In genomic region chr5:38009754-38010386, GRCh38 we compare ENCODE assay signal across 18 cellular contexts.
DNase-seq lines count a peak whose midpoint lies in the region; TF ChIP-seq lines count a peak whose summit lies in the region.
"Had no signal": no experiment of that assay in that cellular context is flagged by ENCODE, and none has a peak within 500 bp of the region (broad histone marks: within the 10 kb centered on the region; RNA-seq: fewer than 3 reads in every experiment).

No MANE protein-coding gene starts in this region.

- no peak overlapping the region for H2AK5ac ChIP-seq in mesenchymal stem cell (ENCODE audit: low read length, severe bottlenecking)

- H3K36me3 ChIP-seq in mesenchymal stem cell (ENCODE audit: control insufficient read depth in 1 of 2, insufficient read depth in 2 of 2, low read depth in 1 of 2, low read length in 2 of 2) (no peaks in the 10 kb centered on the region), right atrium auricular region (no peaks in the 10 kb centered on the region)
- H3K36me3 ChIP-seq: BLaER1 treated with 17β-estradiol and CSF1 and Interleukin-3, amounts not matched to agents 10 nM and 100 nM had no signal

- no peak overlapping the region for H2BK120ac ChIP-seq in mesenchymal stem cell (ENCODE audit: low read depth, low read length)

- no peak overlapping the region for H2BK5ac ChIP-seq in mesenchymal stem cell (ENCODE audit: low read depth, low read length, poor library complexity, severe bottlenecking)

- no peak overlapping the region for H3K9ac ChIP-seq in mesenchymal stem cell (ENCODE audit: low read length)
- H3K9ac ChIP-seq: BLaER1 treated with 17β-estradiol and CSF1 and Interleukin-3, amounts not matched to agents 10 nM and 100 nM; KMS-11; SK-N-SH had no signal

- DNase-seq in NCI-H1105 treated with DMSO at 0.1 percent for 48 hours (lab: John Stamatoyannopoulos, UW): peak; percentile 20
- DNase-seq in NCI-H1105 (lab: John Stamatoyannopoulos, UW): no peak
- DNase-seq in NCI-H1092 (lab: John Stamatoyannopoulos, UW): peak; percentile 23
- peak; percentile 68 for DNase-seq in NCI-H2171 treated with DMSO at 0.1 percent for 48 hours (lab: John Stamatoyannopoulos, UW)
- peak; percentile 28 for DNase-seq in mesenchymal stem cell
- no peak for DNase-seq in RKO (ENCODE audit: low spot score)
- no peak for DNase-seq in cerebellar cortex (ENCODE audit: low spot score)
- no peak for DNase-seq in right atrium auricular region (ENCODE audit: low spot score)
- DNase-seq: CD4-positive, alpha-beta T cell; COR-L47; MM.1S; NCI-H146; NCI-H1930; NCI-H446 treated with DMSO at 0.1 percent for 48 hours; SK-N-SH; SW 1271 had no signal

- no peak overlapping the region for H3K23ac ChIP-seq in mesenchymal stem cell (ENCODE audit: low read length in 2 of 2)

- H3K9me3 ChIP-seq in mesenchymal stem cell (ENCODE audit: control insufficient read depth, low read length) (no peaks in the 10 kb centered on the region), right atrium auricular region (no peaks in the 10 kb centered on the region)
- H3K9me3 ChIP-seq: SK-N-SH had no signal

- 81% methylated on average over 2 of the region's 2 CpGs for WGBS in mesenchymal stem cell

- no peak overlapping the region for H4K8ac ChIP-seq in mesenchymal stem cell (ENCODE audit: low read length)

- no peaks in the 10 kb centered on the region for H3K79me1 ChIP-seq in mesenchymal stem cell (replicated peaks; ENCODE audit: low read length, poor library complexity, severe bottlenecking)

- H3K4ac ChIP-seq in mesenchymal stem cell (ENCODE audit: low read depth in 1 of 2, low read length in 2 of 2): no peak overlapping the region

- no peak overlapping the region for H3K27ac ChIP-seq in mesenchymal stem cell (ENCODE audit: low read length, poor library complexity, severe bottlenecking)
- H3K27ac ChIP-seq in right atrium auricular region: no peak overlapping the region
- H3K27ac ChIP-seq: BLaER1 treated with 17β-estradiol and CSF1 and Interleukin-3, amounts not matched to agents 10 nM and 100 nM; KMS-11 had no signal

- TF ChIP-seq CTCF in right atrium auricular region (IDR thresholded peaks at IDR 0.05): no peak

- H3K14ac ChIP-seq in mesenchymal stem cell (ENCODE audit: low read length in 2 of 2): no peak overlapping the region

- H3K4me3 ChIP-seq in mesenchymal stem cell (ENCODE audit: insufficient read depth in 1 of 2, low read depth in 1 of 2, low read length in 2 of 2): no peak overlapping the region
- no peak overlapping the region for H3K4me3 ChIP-seq in right atrium auricular region
- H3K4me3 ChIP-seq: BLaER1 treated with 17β-estradiol and CSF1 and Interleukin-3, amounts not matched to agents 10 nM and 100 nM had no signal

- no peak overlapping the region for H3K4me2 ChIP-seq in mesenchymal stem cell (ENCODE audit: low read length, poor library complexity, severe bottlenecking)
- H3K4me2 ChIP-seq: BLaER1 treated with 17β-estradiol and CSF1 and Interleukin-3, amounts not matched to agents 10 nM and 100 nM; KMS-11; SK-N-SH had no signal

- no peak overlapping the region for H2AFZ ChIP-seq in mesenchymal stem cell (ENCODE audit: low read depth, low read length)

- no peak overlapping the region for H3K18ac ChIP-seq in mesenchymal stem cell (ENCODE audit: low read depth in 1 of 2, low read length in 2 of 2)

- no peak overlapping the region for H2BK12ac ChIP-seq in mesenchymal stem cell (ENCODE audit: low read length in 2 of 2)

- H3K27me3 ChIP-seq in mesenchymal stem cell (ENCODE audit: control insufficient read depth in 1 of 2, insufficient read depth in 1 of 2, low read length in 2 of 2) (peaks cover 33 to 75% of the 10 kb centered on the region in 2 experiments), right atrium auricular region (no peaks in the 10 kb centered on the region)
- H3K27me3 ChIP-seq: BLaER1 treated with 17β-estradiol and CSF1 and Interleukin-3, amounts not matched to agents 10 nM and 100 nM had no signal

- no peak overlapping the region for H2BK15ac ChIP-seq in mesenchymal stem cell (ENCODE audit: low read depth, poor library complexity, severe bottlenecking)

- no peaks in the 10 kb centered on the region for H3K4me1 ChIP-seq in mesenchymal stem cell (ENCODE audit: control insufficient read depth, insufficient read depth, low read depth, low read length)
- H3K4me1 ChIP-seq in right atrium auricular region: no peaks in the 10 kb centered on the region
- H3K4me1 ChIP-seq: BLaER1 treated with 17β-estradiol and CSF1 and Interleukin-3, amounts not matched to agents 10 nM and 100 nM had no signal

- no peak overlapping the region for H4K91ac ChIP-seq in mesenchymal stem cell (ENCODE audit: low read length)

Comparison
In these comparisons a context has a peak if more than half of its experiments do, and no peak if none do; other contexts are left out.
1. DNase-seq: peak in NCI-H1105 treated with DMSO at 0.1 percent for 48 hours (single experiment), NCI-H1092 (single experiment), NCI-H2171 treated with DMSO at 0.1 percent for 48 hours (single experiment) and mesenchymal stem cell (single experiment); none in NCI-H1105 (single experiment), RKO (single experiment), cerebellar cortex (single experiment) and right atrium auricular region (single experiment).